In genomic region chr9:37622462-37622861, GRCh38 we compare ENCODE assay signal across 1 cellular context.
TF ChIP-seq lines count a peak whose summit lies in the region.

No MANE protein-coding gene starts in this region.

TF ChIP-seq in SK-N-SH, 30 proteins besides CTCF, POLR2A, EP300 and RAD21 (continued from another document):
- TF ChIP-seq, protein P1, sequence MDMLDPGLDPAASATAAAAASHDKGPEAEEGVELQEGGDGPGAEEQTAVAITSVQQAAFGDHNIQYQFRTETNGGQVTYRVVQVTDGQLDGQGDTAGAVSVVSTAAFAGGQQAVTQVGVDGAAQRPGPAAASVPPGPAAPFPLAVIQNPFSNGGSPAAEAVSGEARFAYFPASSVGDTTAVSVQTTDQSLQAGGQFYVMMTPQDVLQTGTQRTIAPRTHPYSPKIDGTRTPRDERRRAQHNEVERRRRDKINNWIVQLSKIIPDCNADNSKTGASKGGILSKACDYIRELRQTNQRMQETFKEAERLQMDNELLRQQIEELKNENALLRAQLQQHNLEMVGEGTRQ (IDR thresholded peaks at IDR 0.05; ENCODE audit: borderline replicate concordance, low read depth, low read length) = no peak
- TF ChIP-seq JUND (IDR thresholded peaks at IDR 0.05) (no peak), TCF12 (IDR thresholded peaks at IDR 0.05) (peak; percentile 59), POLR2AphosphoS5 (IDR thresholded peaks at IDR 0.05; ENCODE audit: low read depth, low read length) (no peak), FOXM1 (IDR thresholded peaks at IDR 0.05; ENCODE audit: low read depth) (no peak), GATA2 (CRISPR knock-in tag; IDR thresholded peaks at IDR 0.05) (peak; percentile 92), ELF1 (IDR thresholded peaks at IDR 0.05) (no peak)
- TF ChIP-seq, protein P2, sequence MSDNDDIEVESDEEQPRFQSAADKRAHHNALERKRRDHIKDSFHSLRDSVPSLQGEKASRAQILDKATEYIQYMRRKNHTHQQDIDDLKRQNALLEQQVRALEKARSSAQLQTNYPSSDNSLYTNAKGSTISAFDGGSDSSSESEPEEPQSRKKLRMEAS (IDR thresholded peaks at IDR 0.05; ENCODE audit: low read depth) = no peak
